8 cellular contexts compared by ENCODE assay signal in the genomic region with DNA sequence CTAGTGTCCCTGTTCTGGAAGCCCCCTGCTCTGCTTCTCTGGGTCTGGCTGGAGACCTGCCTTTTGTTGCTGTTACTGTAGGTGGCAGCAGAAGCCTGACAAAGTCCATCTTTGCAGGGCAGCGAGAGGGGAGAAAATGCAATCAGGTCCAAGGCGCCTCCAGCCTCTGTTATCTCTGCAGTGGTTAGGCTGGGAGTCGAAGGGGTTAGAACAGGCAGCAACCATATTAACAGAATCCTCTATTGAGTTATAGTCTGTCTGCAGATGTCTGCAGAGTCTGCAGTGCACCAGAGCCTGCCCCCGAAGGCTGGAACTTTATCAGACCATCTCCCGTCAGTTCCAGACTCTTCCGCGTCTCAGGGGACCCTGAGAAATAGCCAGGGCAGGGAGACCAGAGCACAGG.
DNase-seq lines count a peak whose midpoint lies in the region; ATAC-seq, FAIRE-seq and TF ChIP-seq lines count a peak whose summit lies in the region.
"Had no signal": no experiment of that assay in that cellular context is flagged by ENCODE, and none has a peak within 500 bp of the region (broad histone marks: within the 10 kb centered on the region; RNA-seq: fewer than 3 reads in every experiment).

No MANE protein-coding gene starts in this region.

- no peaks in the 10 kb centered on the region for H3K9me1 ChIP-seq in K562 (ENCODE audit: control insufficient read depth, insufficient read depth, low read length)

- H4K20me1 ChIP-seq in MM.1S (ENCODE audit: insufficient read depth, low read length) (no peaks in the 10 kb centered on the region), K562 (replicated peaks; ENCODE audit: control insufficient read depth, insufficient read depth, low read length) (0 out of 2 replicates have a peak, but pooled peaks cover 4% of the 10 kb centered on the region), neural cell (ENCODE audit: insufficient read depth) (no peaks in the 10 kb centered on the region)

- H3K36me3 ChIP-seq in MM.1S (replicated peaks; ENCODE audit: insufficient read depth, low read length) (no peaks in the 10 kb centered on the region), K562 (ENCODE audit: control insufficient read depth, insufficient read depth, low read length) (no peaks in the 10 kb centered on the region), neural cell (ENCODE audit: insufficient read depth, low read length) (no peaks in the 10 kb centered on the region)
- H3K36me3 ChIP-seq: SJSA1 had no signal

- in situ Hi-C loops in K562 (cut with MboI): no loop called here

- TF ChIP-seq RAD21 in K562 (CRISPR knock-in tag; conservative IDR thresholded peaks at IDR 0.05 in 1 of 2, IDR thresholded peaks at IDR 0.05 in 1 of 2) (peak; percentile 40 to 68), neural cell (conservative IDR thresholded peaks at IDR 0.05) (peak; percentile 95)

- no peak for TF ChIP-seq POLR2A in K562 (conservative IDR thresholded peaks at IDR 0.05)

- H3K79me2 ChIP-seq in MM.1S (ENCODE audit: low read length): no peaks in the 10 kb centered on the region
- no peaks in the 10 kb centered on the region for H3K79me2 ChIP-seq in K562 (ENCODE audit: control insufficient read depth, insufficient read depth, low read length)
- H3K79me2 ChIP-seq in neural cell (replicated peaks; ENCODE audit: insufficient read depth, low read length): no peaks in the 10 kb centered on the region

- CTCF ChIA-PET in K562 (lab: Yijun Ruan, JAX; ENCODE audit: low intra/inter-chr PET ratio): interaction anchor here (0.6 to 1.7 kb wide), 4 partner anchors 114 to 1181 kb away, joined by 3 to 4 read pairs (median 3); no protein-coding TSS in a partner anchor

- intact Hi-C loops in K562 (cut with micrococcal nuclease): loop anchor here (5.0 kb wide), 2 partner anchors 115 to 1140 kb away; no protein-coding TSS in a partner anchor

- peak; percentile 46 for TF ChIP-seq CTCF in GM12865 (IDR thresholded peaks at IDR 0.05; ENCODE audit: insufficient read depth, low read depth, low read length, missing control alignments)
- TF ChIP-seq CTCF in MM.1S (IDR thresholded peaks at IDR 0.05; ENCODE audit: low read length): peak; percentile 35
- TF ChIP-seq CTCF in K562 (IDR thresholded peaks at IDR 0.05 in 2 of 3, conservative IDR thresholded peaks at IDR 0.05 in 1 of 3; ENCODE audit: insufficient read depth in 2 of 3, low read depth in 1 of 3, low read length in 3 of 3): peak; percentile 62 to 69 (median 68)
- peak; percentile 90 for TF ChIP-seq CTCF in neural cell (IDR thresholded peaks at IDR 0.05; ENCODE audit: poor library complexity, severe bottlenecking)

- 3% methylated on average over 7 of the region's 7 CpGs for WGBS in K562 (ENCODE audit: insufficient coverage, low coverage, missing lambda C conversion rate)

- H3K27ac ChIP-seq in MM.1S (ENCODE audit: low read length) (no peak overlapping the region), K562 (ENCODE audit: extremely low read depth, low read depth, low read length) (no peak overlapping the region), neural cell (ENCODE audit: low read length) (no peak overlapping the region)
- H3K27ac ChIP-seq: SJSA1 had no signal

- no peaks in the 10 kb centered on the region for H3K9me2 ChIP-seq in MM.1S (replicated peaks; ENCODE audit: insufficient read depth, low read length)
- no peaks in the 10 kb centered on the region for H3K9me2 ChIP-seq in neural cell (ENCODE audit: insufficient read depth, low read length)

- H3K9me3 ChIP-seq in MM.1S (replicated peaks; ENCODE audit: insufficient read depth, low read length) (no peaks in the 10 kb centered on the region), K562 (replicated peaks; ENCODE audit: control insufficient read depth, insufficient read depth, low read depth, low read length) (no peaks in the 10 kb centered on the region), neural cell (ENCODE audit: low read length) (no peaks in the 10 kb centered on the region)
- H3K9me3 ChIP-seq: SJSA1 had no signal

- H3K9ac ChIP-seq in MM.1S (ENCODE audit: low read length) (no peak overlapping the region), K562 (ENCODE audit: insufficient read depth in 1 of 2, low read depth in 2 of 2, low read length in 2 of 2) (no peak overlapping the region), neural cell (ENCODE audit: low read length) (no peak overlapping the region)

- TF ChIP-seq EP300 in K562 (IDR thresholded peaks at IDR 0.05; ENCODE audit: low read length) (no peak), neural cell (conservative IDR thresholded peaks at IDR 0.05; ENCODE audit: poor library complexity, severe bottlenecking) (no peak)

- ATAC-seq in K562 (peak; percentile 86), HG03460 (IDR thresholded peaks at IDR 0.05; ENCODE audit: unreplicated experiment) (no peak)

- H3K4me1 ChIP-seq in MM.1S (ENCODE audit: low read length) (no peaks in the 10 kb centered on the region), K562 (replicated peaks in 1 of 2; ENCODE audit: control insufficient read depth in 2 of 2, insufficient read depth in 2 of 2, low read length in 2 of 2) (no peaks in the 10 kb centered on the region)
- H3K4me1 ChIP-seq: SJSA1 had no signal

- BruUV-seq in K562 (replicated peaks; lab: Mats Ljungman, UMichigan): no TSS peak

- H3K27me3 ChIP-seq in MM.1S (replicated peaks; ENCODE audit: insufficient read depth, low read length) (no peaks in the 10 kb centered on the region), K562 (ENCODE audit: control insufficient read depth in 2 of 2, insufficient read depth in 2 of 2, low read length in 2 of 2) (no peaks in the 10 kb centered on the region; a peak in 1 of 5 replicates), neural cell (ENCODE audit: insufficient read depth, low read depth, low read length) (no peaks in the 10 kb centered on the region)
- H3K27me3 ChIP-seq: SJSA1 had no signal

- H3K4me3 ChIP-seq in GM12865 (ENCODE audit: low read depth, low read length) (no peak overlapping the region), MM.1S (ENCODE audit: low read length) (no peak overlapping the region), K562 (no peak overlapping the region), neural cell (ENCODE audit: low read length) (no peak overlapping the region)
- H3K4me3 ChIP-seq: SJSA1 had no signal

- FAIRE-seq in K562 (lab: Jason Lieb, UNC): peak; percentile 64

- DNase-seq in GM12865 (ENCODE audit: low read depth) (peak; percentile 13), MM.1S (no peak), K562 (ENCODE audit: extremely low read depth in 1 of 4, low spot score in 3 of 4) (peak; percentile 34 to 55 (median 43)), GM19238 (ENCODE audit: insufficient read length, low spot score) (no peak)
- DNase-seq in activated CD4-positive, CD25-positive, alpha-beta regulatory T cell treated with anti-CD3 and anti-CD28 coated beads, Interleukin-2, amount 50 U/mL, for 72 hours: no peak

- H2AFZ ChIP-seq in MM.1S (ENCODE audit: low read length) (no peak overlapping the region), K562 (ENCODE audit: low read depth, low read length) (no peak overlapping the region), neural cell (ENCODE audit: low read depth, low read length) (no peak overlapping the region)

- POLR2A ChIA-PET in K562 (lab: Yijun Ruan, JAX): no interaction called here

- H3F3A ChIP-seq in MM.1S (ENCODE audit: insufficient read depth, low read length) (no peaks in the 10 kb centered on the region), neural cell (ENCODE audit: insufficient read depth, low read length, poor library complexity, severe bottlenecking) (no peaks in the 10 kb centered on the region)

- no peak overlapping the region for H3K4me2 ChIP-seq in MM.1S (ENCODE audit: low read depth, low read length)
- H3K4me2 ChIP-seq in K562 (ENCODE audit: insufficient read depth, low read length): no peak overlapping the region
- H3K4me2 ChIP-seq in neural cell (ENCODE audit: low read length): no peak overlapping the region

TF ChIP-seq in K562, 482 proteins besides CTCF, POLR2A, EP300 and RAD21:
- no peak for TF ChIP-seq BHLHE40 (IDR thresholded peaks at IDR 0.05; ENCODE audit: low read length)
- peak; percentile 59; the same call in 1 of the 2 replicates for TF ChIP-seq SMC3 (conservative IDR thresholded peaks at IDR 0.05; ENCODE audit: insufficient read depth, low read depth, low read length)

TF ChIP-seq in neural cell, 6 proteins besides CTCF, POLR2A, EP300 and RAD21:
- TF ChIP-seq MXI1 (conservative IDR thresholded peaks at IDR 0.05; ENCODE audit: poor library complexity, severe bottlenecking) (no peak), SMC3 (conservative IDR thresholded peaks at IDR 0.05; ENCODE audit: poor library complexity) (peak; percentile 95)
TF ChIP-seq in neural cell: peak in this region for 1.

Comparison
In these comparisons a context has a peak if more than half of its experiments do, and no peak if none do; other contexts are left out.
1. DNase-seq: peak in GM12865 (single experiment) and K562 (4 of 4); none in MM.1S (single experiment), GM19238 (single experiment) and activated CD4-positive, CD25-positive, alpha-beta regulatory T cell treated with anti-CD3 and anti-CD28 coated beads, Interleukin-2, amount 50 U/mL, for 72 hours (single experiment).
2. CTCF ChIP-seq: peak in every context shown above with its lines; median percentile 90 in neural cell; 68 in K562; 46 in GM12865; 35 in MM.1S.